In the genomic region with DNA sequence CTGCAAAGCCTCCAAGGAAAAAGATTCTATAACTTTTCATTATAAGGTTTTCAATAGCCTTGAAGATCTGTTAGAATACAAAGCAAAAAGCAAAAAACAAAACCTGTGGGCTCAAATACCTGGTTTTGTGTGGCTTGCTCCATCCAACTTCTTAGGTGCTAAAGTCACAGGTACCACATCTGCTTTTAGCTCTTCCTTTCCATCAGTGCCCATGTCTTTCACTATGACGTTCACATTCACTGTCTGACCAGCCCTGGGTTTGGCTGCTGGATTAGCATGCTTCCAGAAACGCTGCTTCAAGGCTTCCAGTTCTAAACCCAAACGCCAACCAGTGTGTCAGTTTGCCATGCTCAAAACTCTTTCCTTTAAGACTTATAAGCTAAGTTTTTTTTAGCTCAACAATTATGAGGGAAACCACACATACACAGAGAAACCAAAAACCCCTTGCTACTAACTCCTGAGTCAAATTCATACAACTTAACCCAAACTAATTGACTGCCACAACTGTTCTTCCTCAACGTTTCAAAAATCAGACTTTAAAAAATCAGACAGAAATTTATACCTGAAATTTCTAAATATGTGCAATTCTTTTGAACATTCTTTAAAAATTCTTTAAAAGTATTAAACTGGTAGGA, we compare ENCODE assay signal across 29 cellular contexts.
"Had no signal": no experiment of that assay in that cellular context is flagged by ENCODE, and none has a peak within 500 bp of the region (broad histone marks: within the 10 kb centered on the region; RNA-seq: fewer than 3 reads in every experiment).

No MANE protein-coding gene starts in this region.

- H3K36me3 ChIP-seq: gastroesophageal sphincter, heart left ventricle, prostate gland, right atrium auricular region, suprapubic skin, transverse colon, upper lobe of right lung, uterus had no signal

- H3K4me1 ChIP-seq: foreskin keratinocyte, gastroesophageal sphincter, heart left ventricle, prostate gland, right atrium auricular region, suprapubic skin, transverse colon, upper lobe of right lung, uterus had no signal

- H3K36me3 Mint-ChIP-seq: memory B cell, natural killer cell had no signal

- H3K4me3 ChIP-seq: dorsolateral prefrontal cortex, gastroesophageal sphincter, heart left ventricle, hepatocyte, lung, prostate gland, right atrium auricular region, smooth muscle cell, suprapubic skin, transverse colon, upper lobe of right lung, uterus had no signal

- H3K4me1 Mint-ChIP-seq: natural killer cell; neural crest cell; stimulated activated naive CD8-positive, alpha-beta T cell treated with anti-CD3 and anti-CD28 coated beads, Interleukin-15, amount 100 ng/mL, for 72 hours had no signal

- H3K27ac ChIP-seq: dorsolateral prefrontal cortex, epithelial cell of prostate, foreskin keratinocyte, gastroesophageal sphincter, heart left ventricle, hepatocyte, neutrophil, prostate gland, right atrium auricular region, suprapubic skin, transverse colon, upper lobe of right lung, uterus had no signal

- ATAC-seq: esophagus mucosa; foreskin keratinocyte; gastroesophageal sphincter; heart left ventricle; left lobe of liver; natural killer cell; sciatic nerve; stimulated activated naive CD8-positive, alpha-beta T cell treated with anti-CD3 and anti-CD28 coated beads, Interleukin-15, amount 100 ng/mL, for 72 hours; upper lobe of right lung had no signal

- DNase-seq: dorsolateral prefrontal cortex; effector CD4-positive, alpha-beta T cell; foreskin keratinocyte; heart left ventricle; kidney; natural killer cell; stimulated activated CD4-positive, alpha-beta T cell treated with anti-CD3 and anti-CD28 coated beads, Interleukin-12 subunit alpha, Interleukin-12 subunit beta, amount 100 ng/mL, for 4 hours; stimulated activated CD4-positive, alpha-beta T cell treated with anti-CD3 and anti-CD28 coated beads, Interleukin-1b, Interleukin-23, amount 100 ng/mL, for 48 hours; stimulated activated CD4-positive, alpha-beta T cell treated with anti-CD3 and anti-CD28 coated beads, Interleukin-4, amount 100 ng/mL, for 1 hour; stimulated activated CD8-positive, alpha-beta memory T cell treated with anti-CD3 and anti-CD28 coated beads, Interleukin-4, amount 100 ng/mL, for 48 hours; stimulated activated naive CD4-positive, alpha-beta T cell; stimulated activated naive CD8-positive, alpha-beta T cell treated with anti-CD3 and anti-CD28 coated beads, Interleukin-15, amount 100 ng/mL, for 72 hours; transverse colon; upper lobe of right lung; uterus had no signal

- H3K27me3 Mint-ChIP-seq: memory B cell; stimulated activated naive CD8-positive, alpha-beta T cell treated with anti-CD3 and anti-CD28 coated beads, Interleukin-15, amount 100 ng/mL, for 72 hours had no signal

- H3K9me3 ChIP-seq: gastroesophageal sphincter, heart left ventricle, neutrophil, prostate gland, right atrium auricular region, suprapubic skin, transverse colon, upper lobe of right lung, uterus had no signal

- H3K4me3 Mint-ChIP-seq: memory B cell; natural killer cell; neural crest cell; stimulated activated naive CD8-positive, alpha-beta T cell treated with anti-CD3 and anti-CD28 coated beads, Interleukin-15, amount 100 ng/mL, for 72 hours had no signal

- H3K27ac Mint-ChIP-seq: memory B cell; natural killer cell; stimulated activated naive CD8-positive, alpha-beta T cell treated with anti-CD3 and anti-CD28 coated beads, Interleukin-15, amount 100 ng/mL, for 72 hours had no signal

- H3K27me3 ChIP-seq: dorsolateral prefrontal cortex, foreskin keratinocyte, gastroesophageal sphincter, heart left ventricle, hepatocyte, neutrophil, right atrium auricular region, suprapubic skin, transverse colon, upper lobe of right lung, uterus had no signal

- FAIRE-seq: kidney had no signal

- H3K9me3 Mint-ChIP-seq: memory B cell; natural killer cell; neural crest cell; stimulated activated naive CD8-positive, alpha-beta T cell treated with anti-CD3 and anti-CD28 coated beads, Interleukin-15, amount 100 ng/mL, for 72 hours had no signal
